ENCODE assay signal across 11 cellular contexts in the genomic region with DNA sequence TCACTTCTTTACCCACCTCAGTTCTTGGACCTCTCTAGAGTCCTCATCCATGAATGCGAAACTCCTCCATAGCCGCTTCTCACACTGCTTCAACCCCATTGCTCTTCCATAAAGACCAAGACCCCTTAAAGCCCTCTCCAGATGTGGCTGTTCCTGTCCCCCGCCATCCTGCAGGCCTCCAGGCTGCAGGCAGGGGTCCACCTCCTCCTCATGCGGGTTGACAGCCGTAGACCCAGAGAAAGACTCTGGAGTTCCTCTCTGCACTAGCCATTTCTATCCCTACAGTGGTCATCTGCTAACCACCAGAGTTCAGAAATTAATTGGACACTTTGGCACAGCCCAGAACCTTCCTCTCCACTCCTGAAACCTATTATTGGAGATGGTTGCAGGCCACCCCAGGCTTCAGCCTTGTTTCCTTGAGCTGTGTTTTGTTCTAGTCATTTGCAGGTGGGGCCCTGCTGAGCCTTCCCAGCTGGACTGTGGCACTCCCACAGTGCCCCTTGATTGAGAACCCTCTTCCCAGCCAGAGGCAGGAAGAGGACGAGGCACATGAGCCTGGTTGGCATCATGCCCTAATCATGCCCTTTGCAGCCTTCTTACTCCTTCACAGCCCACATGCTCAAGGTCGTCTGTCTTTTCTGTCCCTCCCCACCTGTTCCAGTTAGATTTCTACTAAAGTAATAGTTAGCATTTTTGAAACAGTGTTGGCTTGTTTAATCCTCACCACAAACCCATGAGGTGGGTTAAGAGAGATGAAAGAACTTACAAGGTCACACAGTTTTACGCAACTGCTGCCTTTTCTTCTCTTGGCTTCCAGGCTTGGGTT. TPM values are rescaled to one million over a fixed set of nuclear protein-coding genes. Genes with fewer than 3 reads are reported as not detected.
DNase-seq lines count a peak whose midpoint lies in the region; ATAC-seq, FAIRE-seq and TF ChIP-seq lines count a peak whose summit lies in the region.
"Had no signal": no experiment of that assay in that cellular context is flagged by ENCODE, and none has a peak within 500 bp of the region (broad histone marks: within the 10 kb centered on the region; RNA-seq: fewer than 3 reads in every experiment).

No MANE protein-coding gene starts in this region.

- CTCF ChIA-PET in CD8-positive, alpha-beta T cell (lab: Charles Lee) = interaction anchor here (1.0 to 1.4 kb wide), 2 partner anchors 93 to 147 kb away, joined by 3 to 4 read pairs; no protein-coding TSS in a partner anchor

- POLR2A ChIA-PET in CD8-positive, alpha-beta T cell (lab: Charles Lee) = interaction anchor here (0.6 to 2.9 kb wide), 2 partner anchors 24 to 26 kb away, joined by 4 to 13 read pairs; partner anchors contain the start of gene CUL1

- no peak for FAIRE-seq in HTR-8/SVneo (lab: Jason Lieb, UNC)

- DNase-seq in CD8-positive, alpha-beta T cell = no peak
- DNase-seq in HT1080 (ENCODE audit: low read depth) (peak; percentile 22), adrenal gland (peak; percentile 27 to 73 (median 70)), natural killer cell (no peak), HTR-8/SVneo (ENCODE audit: insufficient read length, low spot score) (no peak), NCI-H1694 treated with DMSO at 0.1 percent for 48 hours (lab: John Stamatoyannopoulos, UW) (no peak)
- DNase-seq: colonic mucosa, NCI-H446, spleen had no signal

- WGBS in adrenal gland, 4 donors = 71 to 85% (median 72%) methylated on average over 7 to 8 of the region's 8 CpGs

- H3K27me3 ChIP-seq in CD8-positive, alpha-beta T cell (ENCODE audit: insufficient read depth, low read length) = no peaks in the 10 kb centered on the region
- no peaks in the 10 kb centered on the region for H3K27me3 ChIP-seq in adrenal gland
- H3K27me3 ChIP-seq: colonic mucosa, spleen had no signal

- intact Hi-C loops in CD8-positive, alpha-beta T cell (cut with DNase I, micrococcal nuclease) = no loop called here
- intact Hi-C loops in adrenal gland (cut with DNase I) (no loop called here), natural killer cell (cut with micrococcal nuclease) (loop anchor here (10.0 kb wide), 1 partner anchor 52 kb away; no protein-coding TSS in a partner anchor)

- H3K9me3 Mint-ChIP-seq in CD8-positive, alpha-beta T cell = no peaks in the 10 kb centered on the region
- H3K9me3 Mint-ChIP-seq in natural killer cell = no peaks in the 10 kb centered on the region

- H3K27ac Mint-ChIP-seq in CD8-positive, alpha-beta T cell = peak overlapping the region; percentile 66
- H3K27ac Mint-ChIP-seq in natural killer cell = peak overlapping the region; percentile 63 to 77

- no peak overlapping the region for H3K4me3 ChIP-seq in CD8-positive, alpha-beta T cell (ENCODE audit: low read depth, low read length)
- H3K4me3 ChIP-seq in adrenal gland = no peak overlapping the region
- H3K4me3 ChIP-seq: colonic mucosa, HAP-1, spleen had no signal

- H3K36me3 ChIP-seq in CD8-positive, alpha-beta T cell (ENCODE audit: insufficient read depth, low read length) = no peaks in the 10 kb centered on the region
- H3K36me3 ChIP-seq in adrenal gland (replicated peaks in 1 of 2) = no peaks in the 10 kb centered on the region
- H3K36me3 ChIP-seq: colonic mucosa, HAP-1, spleen had no signal

- no peak for TF ChIP-seq CTCF in CD8-positive, alpha-beta T cell (IDR thresholded peaks at IDR 0.05)
- no peak for TF ChIP-seq CTCF in adrenal gland (IDR thresholded peaks at IDR 0.05)
- no peak for TF ChIP-seq CTCF in natural killer cell (IDR thresholded peaks at IDR 0.05)

- peaks cover 2% of the 10 kb centered on the region for H3K36me3 Mint-ChIP-seq in CD8-positive, alpha-beta T cell
- H3K36me3 Mint-ChIP-seq in natural killer cell = no peaks in the 10 kb centered on the region

- peaks cover 75% of the 10 kb centered on the region for H3K4me1 ChIP-seq in CD8-positive, alpha-beta T cell (ENCODE audit: insufficient read depth, low read length)
- H3K4me1 ChIP-seq in adrenal gland (replicated peaks in 1 of 2) = peaks cover 13 to 30% of the 10 kb centered on the region in 2 donors
- H3K4me1 ChIP-seq: colonic mucosa, HAP-1 had no signal

- H3K27ac ChIP-seq in CD8-positive, alpha-beta T cell (ENCODE audit: low read depth, low read length) = no peak overlapping the region
- peak overlapping the region in 3 of 5 donors; percentile 10 to 27 (median 23) for H3K27ac ChIP-seq in adrenal gland
- H3K27ac ChIP-seq: colonic mucosa had no signal

- no peaks in the 10 kb centered on the region for H3K27me3 Mint-ChIP-seq in CD8-positive, alpha-beta T cell (ENCODE audit: low read depth)
- H3K27me3 Mint-ChIP-seq in natural killer cell (ENCODE audit: low read depth in 2 of 2) = no peaks in the 10 kb centered on the region

- no peak for TF ChIP-seq POLR2A in adrenal gland (IDR thresholded peaks at IDR 0.05)

- peak overlapping the region; percentile 12 for H3K4me3 Mint-ChIP-seq in CD8-positive, alpha-beta T cell
- peak overlapping the region; percentile 50 for H3K4me3 Mint-ChIP-seq in natural killer cell

- peaks cover 86% of the 10 kb centered on the region for H3K4me1 Mint-ChIP-seq in CD8-positive, alpha-beta T cell (ENCODE audit: low read depth)
- peaks cover 86 to 92% of the 10 kb centered on the region in 2 donors for H3K4me1 Mint-ChIP-seq in natural killer cell

- peak; percentile 71 for ATAC-seq in CD8-positive, alpha-beta T cell
- ATAC-seq in natural killer cell (peak in 1 of 3 donors; percentile 12), GM21723 (IDR thresholded peaks at IDR 0.05; ENCODE audit: unreplicated experiment) (no peak)

- H3K9me3 ChIP-seq in CD8-positive, alpha-beta T cell (ENCODE audit: low read length) = no peaks in the 10 kb centered on the region
- H3K9me3 ChIP-seq in adrenal gland (replicated peaks in 1 of 3) = no peaks in the 10 kb centered on the region
- H3K9me3 ChIP-seq: colonic mucosa, HAP-1, spleen had no signal

RNA-seq across cellular contexts. Expression of gene CUL1, which starts 23.9 kb away (rescaled TPM):
- total RNA-seq in CD8-positive, alpha-beta T cell = 10 to 100 TPM; 23.9 to 25.6 TPM
- 41.9 and 49.3 TPM in 2 replicates for total RNA-seq in HT1080 (2014; rRNA removed; shearing (Covaris generic))
- 49.1 and 50.9 TPM in 2 replicates for polyA plus RNA-seq in HT1080 (2015; cell fraction: cytosol; rRNA removed)
- 50.0 and 50.4 TPM in 2 replicates for polyA plus RNA-seq in HT1080 (2015; cell fraction: nucleus; rRNA removed)
- 10 to 100 TPM; 27.8 to 49.0 (median 38.2) TPM for total RNA-seq in adrenal gland
- polyA plus RNA-seq in adrenal gland = 100 to 1,000 TPM in 1 of 3 donors, 10 to 100 TPM in 2; 20.8 to 106 (median 22.3) TPM
- 10 to 100 TPM; 37.4 to 45.1 (median 43.2) TPM for total RNA-seq in natural killer cell

Comparison
In these comparisons a context has a peak if more than half of its experiments do, and no peak if none do; other contexts are left out.
1. DNase-seq: peak in HT1080 (single experiment) and adrenal gland (7 of 7); none in CD8-positive, alpha-beta T cell (0 of 7), natural killer cell (single experiment), HTR-8/SVneo (single experiment) and NCI-H1694 treated with DMSO at 0.1 percent for 48 hours (single experiment).